In genomic region chr12:132071001-132071810, GRCh38 we compare ENCODE assay signal across 9 cellular contexts.
DNase-seq lines count a peak whose midpoint lies in the region; ATAC-seq and TF ChIP-seq lines count a peak whose summit lies in the region.
"Had no signal": no experiment of that assay in that cellular context is flagged by ENCODE, and none has a peak within 500 bp of the region (broad histone marks: within the 10 kb centered on the region; RNA-seq: fewer than 3 reads in every experiment).

No MANE protein-coding gene starts in this region.

- no peaks in the 10 kb centered on the region for H3K9me3 ChIP-seq in WERI-Rb-1 (ENCODE audit: severe bottlenecking)

- DNase-seq in activated naive CD4-positive, alpha-beta T cell treated with anti-CD3 and anti-CD28 coated beads, Interleukin-2, amount 10 ng/mL, durations not matched to agents 7 days and 5 days, result no peak
- no peak for DNase-seq in activated naive CD4-positive, alpha-beta T cell (lab: John Stamatoyannopoulos, UW)
- peak; percentile 80 for DNase-seq in MV-4-11 (lab: John Stamatoyannopoulos, UW)
- no peak for DNase-seq in stimulated activated effector memory CD8-positive, alpha-beta T cell treated with anti-CD3 and anti-CD28 coated beads, Interleukin-12 subunit alpha, Interleukin-12 subunit beta, amount 100 ng/mL, for 72 hours (ENCODE audit: low spot score in 2 of 2)
- no peak for DNase-seq in WERI-Rb-1
- DNase-seq in osteocyte (ENCODE audit: extremely low spot score, unreplicated experiment), result no peak
- no peak for DNase-seq in midbrain (lab: John Stamatoyannopoulos, UW)
- DNase-seq: stimulated activated CD4-positive, alpha-beta T cell treated with anti-CD3 and anti-CD28 coated beads, Interleukin-2, amount 100 ng/mL, for 24 hours had no signal

- H3K4me3 ChIP-seq in WERI-Rb-1 (ENCODE audit: low read depth, low read length), result no peak overlapping the region

- no peaks in the 10 kb centered on the region for H3K27me3 ChIP-seq in WERI-Rb-1 (ENCODE audit: insufficient read depth, low read depth, severe bottlenecking)

- TF ChIP-seq CTCF in WERI-Rb-1 (IDR thresholded peaks at IDR 0.05; ENCODE audit: low read depth, low read length) (no peak), osteocyte (IDR thresholded peaks at IDR 0.05) (no peak)

- no peaks in the 10 kb centered on the region for H3K27me3 Mint-ChIP-seq in activated naive CD4-positive, alpha-beta T cell treated with anti-CD3 and anti-CD28 coated beads, Interleukin-2, amount 10 ng/mL, durations not matched to agents 7 days and 5 days
- no peaks in the 10 kb centered on the region for H3K27me3 Mint-ChIP-seq in osteocyte (ENCODE audit: unreplicated experiment)

- peak overlapping the region; percentile 21 for H3K27ac Mint-ChIP-seq in activated naive CD4-positive, alpha-beta T cell treated with anti-CD3 and anti-CD28 coated beads, Interleukin-2, amount 10 ng/mL, durations not matched to agents 7 days and 5 days
- H3K27ac Mint-ChIP-seq in stimulated activated effector memory CD8-positive, alpha-beta T cell treated with anti-CD3 and anti-CD28 coated beads, Interleukin-12 subunit alpha, Interleukin-12 subunit beta, amount 100 ng/mL, for 72 hours, result peak overlapping the region; percentile 35
- no peak overlapping the region for H3K27ac Mint-ChIP-seq in osteocyte (ENCODE audit: unreplicated experiment)

- CTCF ChIA-PET in activated naive CD4-positive, alpha-beta T cell treated with anti-CD3 and anti-CD28 coated beads, Interleukin-2, amount 10 ng/mL, durations not matched to agents 7 days and 5 days (lab: Charles Lee), result no interaction called here

- no peak overlapping the region for H3K4me3 Mint-ChIP-seq in activated naive CD4-positive, alpha-beta T cell treated with anti-CD3 and anti-CD28 coated beads, Interleukin-2, amount 10 ng/mL, durations not matched to agents 7 days and 5 days
- H3K4me3 Mint-ChIP-seq in stimulated activated effector memory CD8-positive, alpha-beta T cell treated with anti-CD3 and anti-CD28 coated beads, Interleukin-12 subunit alpha, Interleukin-12 subunit beta, amount 100 ng/mL, for 72 hours, result no peak overlapping the region
- no peak overlapping the region for H3K4me3 Mint-ChIP-seq in osteocyte (ENCODE audit: unreplicated experiment)

- H3K27ac ChIP-seq in WERI-Rb-1, result no peak overlapping the region

- peaks cover 46% of the 10 kb centered on the region for H3K36me3 Mint-ChIP-seq in activated naive CD4-positive, alpha-beta T cell treated with anti-CD3 and anti-CD28 coated beads, Interleukin-2, amount 10 ng/mL, durations not matched to agents 7 days and 5 days
- peaks cover 96% of the 10 kb centered on the region for H3K36me3 Mint-ChIP-seq in stimulated activated effector memory CD8-positive, alpha-beta T cell treated with anti-CD3 and anti-CD28 coated beads, Interleukin-12 subunit alpha, Interleukin-12 subunit beta, amount 100 ng/mL, for 72 hours
- H3K36me3 Mint-ChIP-seq in osteocyte (ENCODE audit: unreplicated experiment), result peaks cover 41% of the 10 kb centered on the region

- peak; percentile 84 for ATAC-seq in HG02623 (IDR thresholded peaks at IDR 0.05; ENCODE audit: unreplicated experiment)
- no peak for ATAC-seq in stimulated activated effector memory CD8-positive, alpha-beta T cell treated with anti-CD3 and anti-CD28 coated beads, Interleukin-12 subunit alpha, Interleukin-12 subunit beta, amount 100 ng/mL, for 72 hours

- H3K9me3 Mint-ChIP-seq in activated naive CD4-positive, alpha-beta T cell treated with anti-CD3 and anti-CD28 coated beads, Interleukin-2, amount 10 ng/mL, durations not matched to agents 7 days and 5 days, result no peaks in the 10 kb centered on the region
- H3K9me3 Mint-ChIP-seq in stimulated activated effector memory CD8-positive, alpha-beta T cell treated with anti-CD3 and anti-CD28 coated beads, Interleukin-12 subunit alpha, Interleukin-12 subunit beta, amount 100 ng/mL, for 72 hours, result no peaks in the 10 kb centered on the region
- no peaks in the 10 kb centered on the region for H3K9me3 Mint-ChIP-seq in osteocyte (ENCODE audit: unreplicated experiment)

- H3K4me1 Mint-ChIP-seq in activated naive CD4-positive, alpha-beta T cell treated with anti-CD3 and anti-CD28 coated beads, Interleukin-2, amount 10 ng/mL, durations not matched to agents 7 days and 5 days, result peaks cover 10% of the 10 kb centered on the region
- peaks cover 15% of the 10 kb centered on the region for H3K4me1 Mint-ChIP-seq in stimulated activated effector memory CD8-positive, alpha-beta T cell treated with anti-CD3 and anti-CD28 coated beads, Interleukin-12 subunit alpha, Interleukin-12 subunit beta, amount 100 ng/mL, for 72 hours
- no peaks in the 10 kb centered on the region for H3K4me1 Mint-ChIP-seq in osteocyte (ENCODE audit: unreplicated experiment)

- H3K36me3 ChIP-seq in WERI-Rb-1, result peaks cover 40% of the 10 kb centered on the region
